ENCODE assay signal across 23 cellular contexts in genomic region chr11:99683933-99684332, GRCh38.
DNase-seq lines count a peak whose midpoint lies in the region; ATAC-seq, FAIRE-seq and TF ChIP-seq lines count a peak whose summit lies in the region.
"Had no signal": no experiment of that assay in that cellular context is flagged by ENCODE, and none has a peak within 500 bp of the region (broad histone marks: within the 10 kb centered on the region; RNA-seq: fewer than 3 reads in every experiment).

No MANE protein-coding gene starts in this region.

- H2AK5ac ChIP-seq in mesendoderm (ENCODE audit: low read length), result no peak overlapping the region

- DNase-seq in GM12865 (ENCODE audit: low read depth), result peak; percentile 33
- no peak for DNase-seq in GM19239 (ENCODE audit: insufficient read length, low spot score)
- no peak for DNase-seq in left cardiac atrium
- no peak for DNase-seq in mesendoderm
- DNase-seq: activated CD4-positive, alpha-beta T cell treated with anti-CD3 and anti-CD28 coated beads, Interleukin-2, amount 10 ng/mL, durations not matched to agents 7 days and 5 days; activated naive CD4-positive, alpha-beta T cell treated with anti-CD3 and anti-CD28 coated beads for 36 hours; activated T-cell treated with anti-CD3 and anti-CD28 coated beads, Interleukin-2, amount 50 U/mL, for 72 hours; CD4-positive, alpha-beta T cell; DMS 273 treated with DMSO at 0.1 percent for 48 hours; effector CD4-positive, alpha-beta T cell; H9; heart left ventricle; IMR-90; NCI-H1105 treated with DMSO at 0.1 percent for 48 hours; NCI-H2081; NCI-H226; transverse colon; WERI-Rb-1 had no signal

- no peak overlapping the region for H3K4me2 ChIP-seq in mesendoderm (ENCODE audit: low read length)

- H3K79me2 ChIP-seq in mesendoderm (ENCODE audit: control insufficient read depth, insufficient read depth, low read length), result no peaks in the 10 kb centered on the region

- no peak overlapping the region for H3K23ac ChIP-seq in mesendoderm (ENCODE audit: low read length)

- H3K9ac ChIP-seq in mesendoderm (ENCODE audit: low read length), result no peak overlapping the region

- H3K56ac ChIP-seq in mesendoderm (ENCODE audit: low read length), result no peak overlapping the region

- no peak overlapping the region for H2BK15ac ChIP-seq in mesendoderm (replicated peaks; ENCODE audit: low read depth)

- FAIRE-seq in GM19239 (lab: Jason Lieb, UNC), result peak; percentile 37

- no peaks in the 10 kb centered on the region for H3K79me1 ChIP-seq in mesendoderm (ENCODE audit: low read length)

- H4K5ac ChIP-seq in mesendoderm (ENCODE audit: low read length), result no peak overlapping the region

- ATAC-seq in HG02588 (IDR thresholded peaks at IDR 0.05; ENCODE audit: unreplicated experiment) (peak; percentile 77), HG03196 (IDR thresholded peaks at IDR 0.05; ENCODE audit: unreplicated experiment) (peak; percentile 52), left cardiac atrium (no peak), HG03139 (IDR thresholded peaks at IDR 0.05; ENCODE audit: unreplicated experiment) (no peak), HG03135 (IDR thresholded peaks at IDR 0.05; ENCODE audit: unreplicated experiment) (no peak)
- ATAC-seq: activated T-cell treated with anti-CD3 and anti-CD28 coated beads, Interleukin-2, amount 50 U/mL, for 72 hours; heart left ventricle had no signal

- H3K4me3 ChIP-seq in GM12865 (ENCODE audit: low read depth, low read length) (no peak overlapping the region), mesendoderm (ENCODE audit: low read length) (no peak overlapping the region)
- H3K4me3 ChIP-seq: heart left ventricle, transverse colon had no signal

- H3K4ac ChIP-seq in mesendoderm (ENCODE audit: low read depth, low read length), result no peak overlapping the region

- H3K27me3 ChIP-seq in mesendoderm (ENCODE audit: insufficient read depth, low read length, poor library complexity), result no peaks in the 10 kb centered on the region
- H3K27me3 ChIP-seq: heart left ventricle, transverse colon had no signal

- H3K27ac ChIP-seq in mesendoderm (ENCODE audit: low read depth, low read length), result no peak overlapping the region
- H3K27ac ChIP-seq: 22Rv1, heart left ventricle, transverse colon, WERI-Rb-1 had no signal

- WGBS in mesendoderm (ENCODE audit: extremely low coverage, insufficient coverage, low lambda C conversion rate), result no CpG with 5 or more reads among the region's 3 CpGs

- no peak overlapping the region for H2BK5ac ChIP-seq in mesendoderm (ENCODE audit: low read length)

- intact Hi-C loops in left cardiac atrium (cut with DNase I), result no loop called here

- no peaks in the 10 kb centered on the region for H3K4me1 ChIP-seq in mesendoderm (ENCODE audit: control insufficient read depth, low read depth, low read length)
- H3K4me1 ChIP-seq: heart left ventricle, transverse colon had no signal

- H3K18ac ChIP-seq in mesendoderm (ENCODE audit: low read length), result no peak overlapping the region

- no peak overlapping the region for H4K8ac ChIP-seq in mesendoderm (ENCODE audit: low read depth, low read length)

- TF ChIP-seq CTCF in GM12865 (IDR thresholded peaks at IDR 0.05; ENCODE audit: insufficient read depth, low read depth, low read length, missing control alignments), result no peak

- no peak overlapping the region for H2BK120ac ChIP-seq in mesendoderm (ENCODE audit: low read depth, low read length)

- no peaks in the 10 kb centered on the region for H3K36me3 ChIP-seq in mesendoderm (ENCODE audit: control insufficient read depth, insufficient read depth, low read length)
- H3K36me3 ChIP-seq: heart left ventricle, transverse colon, WERI-Rb-1 had no signal

Comparison
In these comparisons a context has a peak if more than half of its experiments do, and no peak if none do; other contexts are left out.
1. ATAC-seq: peak in HG02588 (single experiment) and HG03196 (single experiment); none in left cardiac atrium (0 of 2), HG03139 (single experiment) and HG03135 (single experiment).